Comparison of ENCODE assay signal across 8 cellular contexts in genomic region chr6:134097114-134097707, GRCh38. TPM values are rescaled to one million over a fixed set of nuclear protein-coding genes. Genes with fewer than 3 reads are reported as not detected.
DNase-seq lines count a peak whose midpoint lies in the region; ATAC-seq, FAIRE-seq and TF ChIP-seq lines count a peak whose summit lies in the region.

No MANE protein-coding gene starts in this region.

- H3K4me3 ChIP-seq in GM06990 (replicated peaks; ENCODE audit: low read depth, low read length) (no peak overlapping the region), Panc1 (ENCODE audit: low read depth in 2 of 2, low read length in 2 of 2) (no peak overlapping the region), fibroblast of villous mesenchyme (ENCODE audit: low read depth, low read length) (no peak overlapping the region)

- intact Hi-C loops in Panc1 (cut with micrococcal nuclease; ENCODE audit: unreplicated experiment): loop anchor here (1.0 to 2.0 kb wide), 3 partner anchors 124 to 528 kb away; no protein-coding TSS in a partner anchor

- H3K27me3 ChIP-seq in GM06990 (replicated peaks; ENCODE audit: control insufficient read depth, insufficient read depth, low read length): no peaks in the 10 kb centered on the region; the same call in 1 of the 2 replicates
- no peaks in the 10 kb centered on the region for H3K27me3 ChIP-seq in Panc1 (ENCODE audit: control insufficient read depth, insufficient read depth, low read length)

- no peaks in the 10 kb centered on the region for H3K4me1 ChIP-seq in Panc1 (ENCODE audit: control insufficient read depth, insufficient read depth, low read length)

- CTCF ChIA-PET in Panc1 (lab: Charles Lee): interaction anchor here (0.6 to 2.7 kb wide), 15 partner anchors 10 to 987 kb away, joined by 3 to 78 read pairs (median 4); no protein-coding TSS in a partner anchor

- H3K9me3 ChIP-seq in Panc1 (ENCODE audit: control insufficient read depth, insufficient read depth, low read depth, low read length): no peaks in the 10 kb centered on the region

- POLR2A ChIA-PET in Panc1 (lab: Charles Lee): interaction anchor here (0.5 kb wide), 1 partner anchor 47 kb away, joined by 3 read pairs; no protein-coding TSS in a partner anchor

- DNase-seq in GM06990 (ENCODE audit: extremely low read depth, insufficient read length) (peak; percentile 16), HuH-7.5 (ENCODE audit: low spot score) (peak; percentile 46), Panc1 (ENCODE audit: low read depth, low spot score) (peak; percentile 52), activated T-helper 1 cell treated with Interleukin-2 at 50 U/mL for 16 hours (ENCODE audit: low read depth) (peak; percentile 9), fibroblast of villous mesenchyme (ENCODE audit: low read depth) (peak; percentile 78), omental fat pad (ENCODE audit: low spot score) (peak; percentile 41), urothelium cell line (ENCODE audit: low spot score) (peak; percentile 69), 8988T (no peak)

- BruUV-seq in Panc1 (replicated peaks; lab: Mats Ljungman, UMichigan): no TSS peak

- TF ChIP-seq CTCF in GM06990 (IDR thresholded peaks at IDR 0.05; ENCODE audit: insufficient read depth, low read length, poor library complexity, severe bottlenecking): peak; percentile 53
- peak; percentile 60 for TF ChIP-seq CTCF in Panc1 (IDR thresholded peaks at IDR 0.05)
- TF ChIP-seq CTCF in fibroblast of villous mesenchyme (IDR thresholded peaks at IDR 0.05; ENCODE audit: insufficient read depth, low read depth, low read length): peak; percentile 60
- no peak for TF ChIP-seq CTCF in omental fat pad (IDR thresholded peaks at IDR 0.05)

- ATAC-seq in Panc1 (peak; percentile 92), omental fat pad (ENCODE audit: low FRiP score) (peak; percentile 64)

- in situ Hi-C loops in Panc1 (cut with HindIII; ENCODE audit: low pct_unique_long_range_greater_than_20kb, low sequenced_read_pairs): no loop called here

- FAIRE-seq in urothelium cell line (lab: Jason Lieb, UNC): no peak

- H3K36me3 ChIP-seq in GM06990 (ENCODE audit: control insufficient read depth, insufficient read depth, low read length): no peaks in the 10 kb centered on the region
- no peaks in the 10 kb centered on the region for H3K36me3 ChIP-seq in Panc1 (ENCODE audit: control insufficient read depth, insufficient read depth, low read length)

- H3K27ac ChIP-seq in Panc1 (ENCODE audit: low read length): no peak overlapping the region

RNA-seq across cellular contexts. Expression of gene SLC2A12, which starts 44.8 kb away (rescaled TPM):
- total RNA-seq in Panc1 (2021; ENCODE audit: unreplicated experiment) (12.3 TPM), fibroblast of villous mesenchyme (0.43 and 0.64 TPM in 2 replicates), omental fat pad (1 to 10 TPM in 3 of 4 donors, under 1 TPM in 1; 0.60 to 4.0 (median 1.2) TPM)
- 13.8 TPM for polyA plus RNA-seq in Panc1 (2012; ENCODE audit: insufficient read length)

Comparison
In these comparisons a context has a peak if more than half of its experiments do, and no peak if none do; other contexts are left out.
1. CTCF ChIP-seq: peak in GM06990 (single experiment), Panc1 (single experiment) and fibroblast of villous mesenchyme (single experiment); none in omental fat pad (0 of 3).